ENCODE assay signal across 3 cellular contexts in the genomic region with DNA sequence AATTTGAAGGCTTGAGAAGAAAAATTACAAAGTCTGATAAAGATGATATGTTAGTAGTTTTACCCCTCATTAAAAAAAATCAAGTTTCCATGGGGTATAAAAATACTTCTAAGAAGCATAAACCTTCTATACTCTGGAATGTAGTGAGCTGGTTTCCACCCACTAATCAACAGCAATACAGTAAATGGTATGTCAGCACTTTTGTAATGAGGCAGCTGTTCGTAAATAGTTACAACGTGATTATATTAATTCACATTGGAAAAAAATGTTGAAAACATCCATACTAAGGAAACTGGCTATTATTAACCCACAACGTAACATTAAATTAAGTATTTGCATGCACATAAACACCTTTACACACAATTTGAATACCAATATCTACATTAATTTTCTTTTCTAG.
TF ChIP-seq lines count a peak whose summit lies in the region.

No MANE protein-coding gene starts in this region.

TF ChIP-seq in A549, 52 proteins besides CTCF, POLR2A, EP300 and RAD21:
- TF ChIP-seq MAFK (IDR thresholded peaks at IDR 0.05; ENCODE audit: partially characterized antibody): peak; percentile 72
- TF ChIP-seq, protein P1, sequence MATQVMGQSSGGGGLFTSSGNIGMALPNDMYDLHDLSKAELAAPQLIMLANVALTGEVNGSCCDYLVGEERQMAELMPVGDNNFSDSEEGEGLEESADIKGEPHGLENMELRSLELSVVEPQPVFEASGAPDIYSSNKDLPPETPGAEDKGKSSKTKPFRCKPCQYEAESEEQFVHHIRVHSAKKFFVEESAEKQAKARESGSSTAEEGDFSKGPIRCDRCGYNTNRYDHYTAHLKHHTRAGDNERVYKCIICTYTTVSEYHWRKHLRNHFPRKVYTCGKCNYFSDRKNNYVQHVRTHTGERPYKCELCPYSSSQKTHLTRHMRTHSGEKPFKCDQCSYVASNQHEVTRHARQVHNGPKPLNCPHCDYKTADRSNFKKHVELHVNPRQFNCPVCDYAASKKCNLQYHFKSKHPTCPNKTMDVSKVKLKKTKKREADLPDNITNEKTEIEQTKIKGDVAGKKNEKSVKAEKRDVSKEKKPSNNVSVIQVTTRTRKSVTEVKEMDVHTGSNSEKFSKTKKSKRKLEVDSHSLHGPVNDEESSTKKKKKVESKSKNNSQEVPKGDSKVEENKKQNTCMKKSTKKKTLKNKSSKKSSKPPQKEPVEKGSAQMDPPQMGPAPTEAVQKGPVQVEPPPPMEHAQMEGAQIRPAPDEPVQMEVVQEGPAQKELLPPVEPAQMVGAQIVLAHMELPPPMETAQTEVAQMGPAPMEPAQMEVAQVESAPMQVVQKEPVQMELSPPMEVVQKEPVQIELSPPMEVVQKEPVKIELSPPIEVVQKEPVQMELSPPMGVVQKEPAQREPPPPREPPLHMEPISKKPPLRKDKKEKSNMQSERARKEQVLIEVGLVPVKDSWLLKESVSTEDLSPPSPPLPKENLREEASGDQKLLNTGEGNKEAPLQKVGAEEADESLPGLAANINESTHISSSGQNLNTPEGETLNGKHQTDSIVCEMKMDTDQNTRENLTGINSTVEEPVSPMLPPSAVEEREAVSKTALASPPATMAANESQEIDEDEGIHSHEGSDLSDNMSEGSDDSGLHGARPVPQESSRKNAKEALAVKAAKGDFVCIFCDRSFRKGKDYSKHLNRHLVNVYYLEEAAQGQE (IDR thresholded peaks at IDR 0.05): no peak
TF ChIP-seq in A549: peak in this region for 1.

TF ChIP-seq in IMR-90, 13 proteins besides CTCF, POLR2A, EP300 and RAD21:
- TF ChIP-seq MXI1 (IDR thresholded peaks at IDR 0.05; ENCODE audit: borderline replicate concordance, low read depth, low read length) (no peak), RFX5 (IDR thresholded peaks at IDR 0.05; ENCODE audit: low read depth, low read length) (no peak), MAFK (IDR thresholded peaks at IDR 0.05; ENCODE audit: low read depth, low read length) (peak; percentile 74), ELK1 (IDR thresholded peaks at IDR 0.05; ENCODE audit: borderline replicate concordance, low read depth, low read length) (no peak), SMC3 (IDR thresholded peaks at IDR 0.05; ENCODE audit: low read depth, low read length) (no peak)

TF ChIP-seq in K562, 482 proteins besides CTCF, POLR2A, EP300 and RAD21:
- TF ChIP-seq SMAD4 (CRISPR knock-in tag; conservative IDR thresholded peaks at IDR 0.05) (no peak), MAFF (IDR thresholded peaks at IDR 0.05; ENCODE audit: low read length) (peak; percentile 32; the same call in 1 of the 2 replicates), ZZZ3 (IDR thresholded peaks at IDR 0.05) (no peak), MAFK (IDR thresholded peaks at IDR 0.05; ENCODE audit: low read length) (peak; percentile 42; the same call in 1 of the 2 replicates)
